ENCODE assay signal across 14 cellular contexts in genomic region chr12:50979369-50980052, GRCh38. TPM values are rescaled to one million over a fixed set of nuclear protein-coding genes. Genes with fewer than 3 reads are reported as not detected.
DNase-seq lines count a peak whose midpoint lies in the region; ATAC-seq, FAIRE-seq and TF ChIP-seq lines count a peak whose summit lies in the region.
"Had no signal": no experiment of that assay in that cellular context is flagged by ENCODE, and none has a peak within 500 bp of the region (broad histone marks: within the 10 kb centered on the region; RNA-seq: fewer than 3 reads in every experiment).

No MANE protein-coding gene starts in this region.

- WGBS in HepG2 (ENCODE audit: low lambda C conversion rate), result 76% methylated on average over 6 of the region's 6 CpGs

- H3K36me3 ChIP-seq in OCI-LY1 (ENCODE audit: insufficient read depth, low read length) (no peaks in the 10 kb centered on the region), HepG2 (replicated peaks in 1 of 2; ENCODE audit: control insufficient read depth in 1 of 2, insufficient read depth in 2 of 2, low read length in 2 of 2) (no peaks in the 10 kb centered on the region)

- peak; percentile 68 for ATAC-seq in GM19455 (IDR thresholded peaks at IDR 0.05; ENCODE audit: unreplicated experiment)
- ATAC-seq in HepG2, result no peak
- no peak for ATAC-seq in GM21360 (IDR thresholded peaks at IDR 0.05; ENCODE audit: unreplicated experiment)
- ATAC-seq in HG03571 (IDR thresholded peaks at IDR 0.05; ENCODE audit: unreplicated experiment), result no peak
- ATAC-seq: left cardiac atrium had no signal

- DNase-seq in GM12892 (ENCODE audit: insufficient read length) (peak; percentile 18), HepG2 (ENCODE audit: low spot score) (no peak), DMS153 treated with DMSO at 0.1 percent for 48 hours (lab: John Stamatoyannopoulos, UW; ENCODE audit: unreplicated experiment) (no peak), NCI-H2196 (lab: John Stamatoyannopoulos, UW; ENCODE audit: unreplicated experiment) (no peak)
- DNase-seq: DMS153; left cardiac atrium; NK-92 treated with Interleukin-12 subunit alpha and Interleukin-12 subunit beta, amount 100 ng/mL, for 24 hours had no signal

- no TSS peak for BruUV-seq in HepG2 (replicated peaks; lab: Mats Ljungman, UMichigan)

- peak overlapping the region; percentile 22; the same call in 1 of the 2 replicates for H3K9ac ChIP-seq in OCI-LY1 (ENCODE audit: low read length)
- H3K9ac ChIP-seq in HepG2 (ENCODE audit: insufficient read depth, low read depth, low read length), result no peak overlapping the region

- CTCF ChIA-PET in HepG2 (lab: Yijun Ruan, JAX; ENCODE audit: low intra/inter-chr PET ratio, low total read pairs), result no interaction called here

- H3K4me1 ChIP-seq in OCI-LY1 (ENCODE audit: insufficient read depth, low read length, severe bottlenecking) (peaks cover 12% of the 10 kb centered on the region), HepG2 (ENCODE audit: insufficient read depth, low read length) (peaks cover 34% of the 10 kb centered on the region)

- H3K79me2 ChIP-seq in OCI-LY1 (ENCODE audit: insufficient read depth, low read length) (no peaks in the 10 kb centered on the region), HepG2 (ENCODE audit: insufficient read depth, low read length) (no peaks in the 10 kb centered on the region)

- H3K9me2 ChIP-seq in OCI-LY1 (ENCODE audit: low read depth, low read length), result no peaks in the 10 kb centered on the region

- FAIRE-seq in GM12892 (lab: Jason Lieb, UNC) (peak; percentile 68), HepG2 (lab: Jason Lieb, UNC) (no peak)
- FAIRE-seq: bronchial epithelial cell, TTC549, urothelium cell line had no signal

- in situ Hi-C loops in HepG2 (cut with HindIII; ENCODE audit: extremely low pct_ligation_motif_present, low pct_unique_long_range_greater_than_20kb), result no loop called here

- H3F3A ChIP-seq in OCI-LY1 (ENCODE audit: insufficient read depth, low read length), result no peaks in the 10 kb centered on the region

- intact Hi-C loops in HepG2 (cut with micrococcal nuclease; ENCODE audit: unreplicated experiment), result loop anchor here (2.0 kb wide), 1 partner anchor 47 kb away; the partner anchor contains the start of gene SLC11A2

- H3K4me3 ChIP-seq in OCI-LY1 (ENCODE audit: low read depth, low read length, poor library complexity, severe bottlenecking) (no peak overlapping the region), HepG2 (replicated peaks in 1 of 3; ENCODE audit: insufficient read depth in 1 of 3, low read depth in 2 of 3, low read length in 3 of 3) (no peak overlapping the region)

- no peak for TF ChIP-seq RAD21 in HepG2 (CRISPR knock-in tag; IDR thresholded peaks at IDR 0.05)

- no peaks in the 10 kb centered on the region for H4K20me1 ChIP-seq in OCI-LY1 (ENCODE audit: insufficient read depth, low read length)
- no peaks in the 10 kb centered on the region for H4K20me1 ChIP-seq in HepG2 (ENCODE audit: insufficient read depth, low read length)

- no peaks in the 10 kb centered on the region for H3K27me3 ChIP-seq in OCI-LY1 (ENCODE audit: insufficient read depth, low read length)
- no peaks in the 10 kb centered on the region for H3K27me3 ChIP-seq in HepG2 (ENCODE audit: control insufficient read depth in 1 of 2, insufficient read depth in 2 of 2, low read length in 2 of 2)

- POLR2A ChIA-PET in HepG2 (lab: Yijun Ruan, JAX), result interaction anchor here (1.1 to 3.4 kb wide), 3 partner anchors 45 to 154 kb away, joined by 3 to 25 read pairs (median 11); no protein-coding TSS in a partner anchor

- no peak overlapping the region for H2AFZ ChIP-seq in OCI-LY1 (ENCODE audit: low read length)
- no peak overlapping the region for H2AFZ ChIP-seq in HepG2 (ENCODE audit: low read length)

- no peak for TF ChIP-seq CTCF in OCI-LY1 (IDR thresholded peaks at IDR 0.05; ENCODE audit: low read length)
- TF ChIP-seq CTCF in HepG2 (CRISPR knock-in tag; IDR thresholded peaks at IDR 0.05), result no peak

- TF ChIP-seq EP300 in HepG2 (IDR thresholded peaks at IDR 0.05; ENCODE audit: low read depth in 2 of 2, low read length in 2 of 2) (no peak), HepG2 (CRISPR knock-in tag; IDR thresholded peaks at IDR 0.05; ENCODE audit: borderline replicate concordance) (no peak)

- H3K9me3 ChIP-seq in OCI-LY1 (ENCODE audit: low read length) (no peaks in the 10 kb centered on the region), HepG2 (ENCODE audit: low read length) (no peaks in the 10 kb centered on the region)

- TF ChIP-seq POLR2A in GM12892 (IDR thresholded peaks at IDR 0.05; ENCODE audit: low read depth, low read length) (no peak), HepG2 (IDR thresholded peaks at IDR 0.05; ENCODE audit: insufficient read depth in 1 of 2, low read depth in 2 of 2, low read length in 2 of 2) (no peak)

- H3K27ac ChIP-seq in OCI-LY1 (ENCODE audit: low read depth, low read length, poor library complexity, severe bottlenecking), result peak overlapping the region; percentile 6
- peak overlapping the region; percentile 68 for H3K27ac ChIP-seq in HepG2 (ENCODE audit: extremely low read length, insufficient read depth, low read length)

- H3K4me2 ChIP-seq in OCI-LY1 (ENCODE audit: low read length), result no peak overlapping the region
- H3K4me2 ChIP-seq in HepG2 (ENCODE audit: low read depth, low read length), result no peak overlapping the region

TF ChIP-seq in HepG2, 621 proteins besides CTCF, POLR2A, EP300 and RAD21 (continues in another document):
- TF ChIP-seq ZNF460 (CRISPR knock-in tag; IDR thresholded peaks at IDR 0.05; ENCODE audit: borderline replicate concordance), result no peak
- no peak for TF ChIP-seq ZSCAN31 (CRISPR knock-in tag; IDR thresholded peaks at IDR 0.05; ENCODE audit: low read depth)
- 0 out of 2 replicates have a peak, but pooled peaks have one; percentile 23 for TF ChIP-seq MAFG (CRISPR knock-in tag; IDR thresholded peaks at IDR 0.05)
- TF ChIP-seq ZNF367 (CRISPR knock-in tag; IDR thresholded peaks at IDR 0.05; ENCODE audit: borderline replicate concordance), result no peak
- no peak for TF ChIP-seq RELA (CRISPR knock-in tag; IDR thresholded peaks at IDR 0.05)
- TF ChIP-seq ZNF720 (CRISPR knock-in tag; IDR thresholded peaks at IDR 0.05), result no peak
- no peak for TF ChIP-seq ETV5 (CRISPR knock-in tag; IDR thresholded peaks at IDR 0.05; ENCODE audit: borderline replicate concordance)

RNA-seq across cellular contexts. Expression of gene HIGD1C, which starts 27.2 kb away (rescaled TPM):
- polyA plus RNA-seq in GM12892 (2012; ENCODE audit: missing spikeins), result not detected
- not detected in 2 replicates for total RNA-seq in HepG2 (2016; rRNA removed; fragmentation: Illumina TruSeq; extraction: Trizol)
- not detected in 2 replicates for total RNA-seq in HepG2 (2016; cell fraction: cytosol; rRNA removed; fragmentation: Illumina TruSeq; extraction: Trizol; ENCODE audit: low read depth)
- not detected in 2 replicates for total RNA-seq in HepG2 (2016; cell fraction: insoluble cytoplasmic fraction; rRNA removed; fragmentation: Illumina TruSeq; extraction: Trizol)
- total RNA-seq in HepG2 (2016; cell fraction: membrane; rRNA removed; fragmentation: Illumina TruSeq; extraction: Trizol), result not detected in 2 replicates
- not detected in 2 replicates for total RNA-seq in HepG2 (2016; cell fraction: nucleus; rRNA removed; fragmentation: Illumina TruSeq; extraction: Trizol)
- not detected in 2 replicates for polyA plus RNA-seq in HepG2 (2011; rRNA removed)
- polyA plus RNA-seq in HepG2 (2011; cell fraction: cytosol; rRNA removed), result not detected in 2 replicates
- not detected in 2 replicates for polyA plus RNA-seq in HepG2 (2011; cell fraction: nucleus; rRNA removed)
- not detected in 2 replicates for polyA plus RNA-seq in HepG2 (2012)
- polyA plus RNA-seq in HepG2 (2016; cell fraction: cytosol; fragmentation: Illumina TruSeq; extraction: Trizol; ENCODE audit: low read depth), result not detected in 2 replicates
- not detected in 2 replicates for polyA plus RNA-seq in HepG2 (2016; cell fraction: insoluble cytoplasmic fraction; fragmentation: Illumina TruSeq; extraction: Trizol; ENCODE audit: low read depth)
- not detected in 2 replicates for polyA plus RNA-seq in HepG2 (2016; cell fraction: membrane; fragmentation: Illumina TruSeq; extraction: Trizol; ENCODE audit: low read depth)
- not detected in 2 replicates for polyA plus RNA-seq in HepG2 (2016; cell fraction: nucleus; fragmentation: Illumina TruSeq; extraction: Trizol; ENCODE audit: insufficient read depth, low read depth)
- polyA minus RNA-seq in HepG2 (2011; rRNA and poly(A)+ RNA removed; ENCODE audit: low replicate concordance), result not detected in 2 replicates
- not detected in 2 replicates for polyA minus RNA-seq in HepG2 (2011; cell fraction: cytosol; rRNA and poly(A)+ RNA removed)
- polyA minus RNA-seq in HepG2 (2011; cell fraction: nucleus; rRNA and poly(A)+ RNA removed), result not detected in 2 replicates
- total RNA-seq: bronchial epithelial cell, left cardiac atrium had no signal

RNA-seq across cellular contexts. Expression of gene SLC11A2, which starts 46.7 kb away (rescaled TPM):
- 13.7 TPM for polyA plus RNA-seq in GM12892 (2012; ENCODE audit: missing spikeins)
- 46.0 and 71.7 TPM in 2 replicates for total RNA-seq in HepG2 (2016; rRNA removed; fragmentation: Illumina TruSeq; extraction: Trizol)
- 12.8 and 15.2 TPM in 2 replicates for total RNA-seq in HepG2 (2016; cell fraction: cytosol; rRNA removed; fragmentation: Illumina TruSeq; extraction: Trizol; ENCODE audit: low read depth)
- total RNA-seq in HepG2 (2016; cell fraction: insoluble cytoplasmic fraction; rRNA removed; fragmentation: Illumina TruSeq; extraction: Trizol), result 46.0 and 72.7 TPM in 2 replicates
- 27.2 and 30.1 TPM in 2 replicates for total RNA-seq in HepG2 (2016; cell fraction: membrane; rRNA removed; fragmentation: Illumina TruSeq; extraction: Trizol)
- total RNA-seq in HepG2 (2016; cell fraction: nucleus; rRNA removed; fragmentation: Illumina TruSeq; extraction: Trizol), result 88.4 and 99.6 TPM in 2 replicates
- 69.0 and 77.0 TPM in 2 replicates for polyA plus RNA-seq in HepG2 (2011; rRNA removed)
- 49.4 and 74.9 TPM in 2 replicates for polyA plus RNA-seq in HepG2 (2011; cell fraction: cytosol; rRNA removed)
- 104 and 109 TPM in 2 replicates for polyA plus RNA-seq in HepG2 (2011; cell fraction: nucleus; rRNA removed)
- polyA plus RNA-seq in HepG2 (2012), result 45.2 and 67.1 TPM in 2 replicates
- polyA plus RNA-seq in HepG2 (2016; cell fraction: cytosol; fragmentation: Illumina TruSeq; extraction: Trizol; ENCODE audit: low read depth), result 4.6 and 4.8 TPM in 2 replicates
- 28.1 and 31.7 TPM in 2 replicates for polyA plus RNA-seq in HepG2 (2016; cell fraction: insoluble cytoplasmic fraction; fragmentation: Illumina TruSeq; extraction: Trizol; ENCODE audit: low read depth)
- 11.2 and 12.2 TPM in 2 replicates for polyA plus RNA-seq in HepG2 (2016; cell fraction: membrane; fragmentation: Illumina TruSeq; extraction: Trizol; ENCODE audit: low read depth)
- 95.3 and 96.3 TPM in 2 replicates for polyA plus RNA-seq in HepG2 (2016; cell fraction: nucleus; fragmentation: Illumina TruSeq; extraction: Trizol; ENCODE audit: insufficient read depth, low read depth)
- polyA minus RNA-seq in HepG2 (2011; rRNA and poly(A)+ RNA removed; ENCODE audit: low replicate concordance), result 122 and 227 TPM in 2 replicates
- 58.3 and 68.0 TPM in 2 replicates for polyA minus RNA-seq in HepG2 (2011; cell fraction: cytosol; rRNA and poly(A)+ RNA removed)
- polyA minus RNA-seq in HepG2 (2011; cell fraction: nucleus; rRNA and poly(A)+ RNA removed), result 136 and 147 TPM in 2 replicates
